10 cellular contexts compared by ENCODE assay signal in the genomic region with DNA sequence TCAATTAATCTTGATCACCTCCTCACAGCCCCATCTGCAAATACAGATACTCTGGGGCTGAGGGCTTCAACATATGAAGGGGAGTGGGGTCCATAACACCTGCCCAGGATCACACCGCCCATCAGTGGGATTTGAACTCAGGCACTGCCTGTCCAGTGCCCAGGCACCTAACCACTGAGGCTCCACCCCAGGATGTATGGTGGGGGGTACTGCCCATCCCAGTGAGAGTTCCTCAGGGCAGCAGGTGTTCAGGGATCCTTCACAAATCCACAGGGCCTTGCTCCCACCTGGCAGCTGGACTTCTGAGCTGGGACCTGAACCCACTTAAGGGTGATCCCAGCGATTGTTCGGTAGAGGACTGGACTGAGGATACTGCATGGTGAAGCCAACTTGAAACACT. TPM values are rescaled to one million over a fixed set of nuclear protein-coding genes. Genes with fewer than 3 reads are reported as not detected.
A peak's percentile ranks its signal among the peaks of the same experiment; 100 is the strongest.
DNase-seq lines count a peak whose midpoint lies in the region; ATAC-seq and TF ChIP-seq lines count a peak whose summit lies in the region.
"Had no signal": no experiment of that assay in that cellular context is flagged by ENCODE, and none has a peak within 500 bp of the region (broad histone marks: within the 10 kb centered on the region; RNA-seq: fewer than 3 reads in every experiment).

No MANE protein-coding gene starts in this region.

- POLR2A ChIA-PET in activated CD4-positive, alpha-beta T cell treated with anti-CD3 and anti-CD28 coated beads, Interleukin-2, amount 10 ng/mL, durations not matched to agents 7 days and 5 days (lab: Charles Lee): no interaction called here

- H3K4me3 ChIP-seq in right lobe of liver (peak overlapping the region in 2 of 3 donors; percentile 57 to 66), thyroid gland (replicated peaks in 1 of 3) (peak overlapping the region in 1 of 3 donors; percentile 55)

- H3K4me1 Mint-ChIP-seq in activated CD4-positive, alpha-beta T cell treated with anti-CD3 and anti-CD28 coated beads, Interleukin-2, amount 10 ng/mL, durations not matched to agents 7 days and 5 days: peaks cover 3% of the 10 kb centered on the region

- peak overlapping the region; percentile 33 for H3K4me3 Mint-ChIP-seq in activated CD4-positive, alpha-beta T cell treated with anti-CD3 and anti-CD28 coated beads, Interleukin-2, amount 10 ng/mL, durations not matched to agents 7 days and 5 days

- ATAC-seq in right lobe of liver (no peak), GM19023 (IDR thresholded peaks at IDR 0.05; ENCODE audit: unreplicated experiment) (no peak)

- no peaks in the 10 kb centered on the region for H3K9me3 ChIP-seq in right lobe of liver
- no peaks in the 10 kb centered on the region for H3K9me3 ChIP-seq in thyroid gland

- H3K27ac ChIP-seq in angular gyrus (ENCODE audit: low read depth, low read length) (peak overlapping the region; percentile 80), right lobe of liver (no peak overlapping the region), thyroid gland (peak overlapping the region; percentile 53 to 95 (median 76))

- CTCF ChIA-PET in activated CD4-positive, alpha-beta T cell treated with anti-CD3 and anti-CD28 coated beads, Interleukin-2, amount 10 ng/mL, durations not matched to agents 7 days and 5 days (lab: Charles Lee): no interaction called here

- H3K27me3 ChIP-seq in right lobe of liver (no peaks in the 10 kb centered on the region), thyroid gland (no peaks in the 10 kb centered on the region)

- WGBS in right lobe of liver (ENCODE audit: insufficient coverage, low coverage, low lambda C conversion rate, missing lambda C conversion rate): no CpG with 5 or more reads among the region's 3 CpGs
- WGBS in thyroid gland, 2 donors: 7 to 60% methylated on average over 2 of the region's 3 CpGs

- H3K9me3 Mint-ChIP-seq in activated CD4-positive, alpha-beta T cell treated with anti-CD3 and anti-CD28 coated beads, Interleukin-2, amount 10 ng/mL, durations not matched to agents 7 days and 5 days: no peaks in the 10 kb centered on the region

- H3K36me3 ChIP-seq in right lobe of liver (no peaks in the 10 kb centered on the region), thyroid gland (no peaks in the 10 kb centered on the region)

- H3K4me1 ChIP-seq in right lobe of liver (peaks cover 0 to 11% (median 2%) of the 10 kb centered on the region in 4 donors), thyroid gland (peaks cover 29 to 49% of the 10 kb centered on the region in 2 donors)

- no peak for DNase-seq in activated CD4-positive, alpha-beta T cell treated with anti-CD3 and anti-CD28 coated beads, Interleukin-2, amount 10 ng/mL, durations not matched to agents 7 days and 5 days
- DNase-seq in activated CD4-positive, alpha-beta T cell treated with anti-CD3 and anti-CD28 coated beads, Interleukin-2, amount 50 U/mL, for 48 hours: no peak
- DNase-seq in right lobe of liver (no peak), thyroid gland (peak in 1 of 2 donors; percentile 35), amniotic stem cell (lab: John Stamatoyannopoulos, UW) (no peak), HuH-7 (ENCODE audit: low spot score) (no peak)
- DNase-seq: DMS 273 treated with DMSO at 0.1 percent for 48 hours, GOT3 had no signal

- no peak for TF ChIP-seq CTCF in right lobe of liver (IDR thresholded peaks at IDR 0.05)
- no peak for TF ChIP-seq CTCF in thyroid gland (IDR thresholded peaks at IDR 0.05)

- H3K27ac Mint-ChIP-seq in activated CD4-positive, alpha-beta T cell treated with anti-CD3 and anti-CD28 coated beads, Interleukin-2, amount 10 ng/mL, durations not matched to agents 7 days and 5 days: no peak overlapping the region

- intact Hi-C loops in right lobe of liver (cut with DNase I): no loop called here
- intact Hi-C loops in thyroid gland (cut with DNase I): loop anchor here (5.0 kb wide), 1 partner anchor 32 kb away; the partner anchor contains the start of gene PRDM11

- TF ChIP-seq POLR2A in right lobe of liver (IDR thresholded peaks at IDR 0.05) (no peak), thyroid gland (IDR thresholded peaks at IDR 0.05) (no peak)

- no peaks in the 10 kb centered on the region for H3K36me3 Mint-ChIP-seq in activated CD4-positive, alpha-beta T cell treated with anti-CD3 and anti-CD28 coated beads, Interleukin-2, amount 10 ng/mL, durations not matched to agents 7 days and 5 days (ENCODE audit: low read depth)

- peaks cover 31% of the 10 kb centered on the region for H3K27me3 Mint-ChIP-seq in activated CD4-positive, alpha-beta T cell treated with anti-CD3 and anti-CD28 coated beads, Interleukin-2, amount 10 ng/mL, durations not matched to agents 7 days and 5 days

RNA-seq across cellular contexts. Expression of gene PRDM11, which starts 33.2 kb away (rescaled TPM):
- total RNA-seq in activated CD4-positive, alpha-beta T cell treated with anti-CD3 and anti-CD28 coated beads, Interleukin-2, amount 10 ng/mL, durations not matched to agents 7 days and 5 days: 1 to 10 TPM; 1.6 to 1.7 TPM
- total RNA-seq in right lobe of liver: 1 to 10 TPM; 1.4 to 4.1 (median 3.8) TPM
- total RNA-seq in thyroid gland: 10 to 100 TPM in 3 of 4 donors, 1 to 10 TPM in 1; 8.6 to 53.3 (median 31.0) TPM

Comparison
In these comparisons a context has a peak if more than half of its experiments do, and no peak if none do; other contexts are left out.
1. H3K27ac ChIP-seq: peak in angular gyrus (single experiment) and thyroid gland (3 of 3); none in right lobe of liver (0 of 3).